ENCODE assay signal across 22 cellular contexts in genomic region chr3:152232001-152232400, GRCh38.
"Had no signal": no experiment of that assay in that cellular context is flagged by ENCODE, and none has a peak within 500 bp of the region (broad histone marks: within the 10 kb centered on the region; RNA-seq: fewer than 3 reads in every experiment).

No MANE protein-coding gene starts in this region.

- H3K4me3 ChIP-seq: colonic mucosa, dorsolateral prefrontal cortex, esophagus muscularis mucosa, heart left ventricle, neural progenitor cell, testis, uterus had no signal

- H3K27ac ChIP-seq: colonic mucosa, dorsolateral prefrontal cortex, esophagus muscularis mucosa, heart left ventricle, neural progenitor cell, testis, uterus, VCaP had no signal

- ATAC-seq: effector memory CD8-positive, alpha-beta T cell; heart left ventricle; sciatic nerve; SK-N-SH treated with all-trans-retinoic acid at 6 μM for 48 hours had no signal

- H3K4me3 Mint-ChIP-seq: activated naive CD8-positive, alpha-beta T cell treated with anti-CD3 and anti-CD28 coated beads, Interleukin-2, amount 10 ng/mL, durations not matched to agents 7 days and 5 days; effector memory CD8-positive, alpha-beta T cell; naive B cell; neural progenitor cell; stimulated activated effector memory CD8-positive, alpha-beta T cell treated with anti-CD3 and anti-CD28 coated beads, Interleukin-12 subunit alpha, Interleukin-12 subunit beta, amount 100 ng/mL, for 72 hours; T-helper 2 cell treated with Interferon-gamma antibody and Interleukin-4, amounts not matched to agents 5 μg/mL and 100 μg/mL, for 36 hours had no signal

- H3K36me3 ChIP-seq: colonic mucosa, esophagus muscularis mucosa, heart left ventricle, neural progenitor cell, uterus had no signal

- H3K27ac Mint-ChIP-seq: activated naive CD8-positive, alpha-beta T cell treated with anti-CD3 and anti-CD28 coated beads, Interleukin-2, amount 10 ng/mL, durations not matched to agents 7 days and 5 days; activated T-helper 2 cell treated with anti-CD3 and anti-CD28 coated beads, Interferon-gamma antibody, Interleukin-2, Interleukin-4, amounts not matched to agents 10 μg/mL and 5 μg/mL and 100 μg/mL, durations not matched to agents 14 hours and 24 hours and 36 hours; effector memory CD8-positive, alpha-beta T cell; naive B cell; neural progenitor cell; stimulated activated effector memory CD8-positive, alpha-beta T cell treated with anti-CD3 and anti-CD28 coated beads, Interleukin-12 subunit alpha, Interleukin-12 subunit beta, amount 100 ng/mL, for 72 hours; T-helper 2 cell treated with Interferon-gamma antibody and Interleukin-4, amounts not matched to agents 5 μg/mL and 100 μg/mL, for 36 hours had no signal

- H3K4me1 ChIP-seq: colonic mucosa, neural progenitor cell, testis, uterus had no signal

- H3K36me3 Mint-ChIP-seq: naive B cell; neural progenitor cell; stimulated activated effector memory CD8-positive, alpha-beta T cell treated with anti-CD3 and anti-CD28 coated beads, Interleukin-12 subunit alpha, Interleukin-12 subunit beta, amount 100 ng/mL, for 72 hours had no signal

- H3K9me3 ChIP-seq: colonic mucosa, esophagus muscularis mucosa, heart left ventricle, testis, uterus had no signal

- DNase-seq: activated CD4-positive, alpha-beta T cell treated with anti-CD3 and anti-CD28 coated beads, Interleukin-2, amount 50 U/mL, for 1 hour; activated naive CD8-positive, alpha-beta T cell treated with anti-CD3 and anti-CD28 coated beads, Interleukin-2, amount 10 ng/mL, durations not matched to agents 7 days and 5 days; amygdala; colonic mucosa; dorsolateral prefrontal cortex; effector memory CD8-positive, alpha-beta T cell; heart left ventricle; left colon; naive B cell; small intestine; stimulated activated CD4-positive, alpha-beta T cell treated with anti-CD3 and anti-CD28 coated beads, Interleukin-2, amount 100 ng/mL, for 24 hours; testis; trophoblast cell; uterus had no signal

- H3K27me3 ChIP-seq: colonic mucosa, dorsolateral prefrontal cortex, esophagus muscularis mucosa, heart left ventricle, neural progenitor cell, testis, uterus had no signal

- H3K27me3 Mint-ChIP-seq: activated naive CD8-positive, alpha-beta T cell treated with anti-CD3 and anti-CD28 coated beads, Interleukin-2, amount 10 ng/mL, durations not matched to agents 7 days and 5 days; effector memory CD8-positive, alpha-beta T cell; naive B cell had no signal

- H3K9me3 Mint-ChIP-seq: effector memory CD8-positive, alpha-beta T cell; neural progenitor cell; stimulated activated effector memory CD8-positive, alpha-beta T cell treated with anti-CD3 and anti-CD28 coated beads, Interleukin-12 subunit alpha, Interleukin-12 subunit beta, amount 100 ng/mL, for 72 hours had no signal
